2 cellular contexts compared by ENCODE assay signal in genomic region chr9:97474373-97474925, GRCh38.
TF ChIP-seq lines count a peak whose summit lies in the region.

No MANE protein-coding gene starts in this region.

TF ChIP-seq in A549, 52 proteins besides CTCF, POLR2A, EP300 and RAD21:
- TF ChIP-seq MAFK (IDR thresholded peaks at IDR 0.05; ENCODE audit: partially characterized antibody) (peak; percentile 86), CBX8 (IDR thresholded peaks at IDR 0.05) (no peak)

TF ChIP-seq in IMR-90, 13 proteins besides CTCF, POLR2A, EP300 and RAD21:
- TF ChIP-seq RFX5 (IDR thresholded peaks at IDR 0.05; ENCODE audit: low read depth, low read length) (no peak), BHLHE40 (IDR thresholded peaks at IDR 0.05; ENCODE audit: low read depth, low read length) (no peak), CHD1 (IDR thresholded peaks at IDR 0.05; ENCODE audit: low read depth, low read length) (no peak), FOS (IDR thresholded peaks at IDR 0.05; ENCODE audit: low read depth, low read length) (0 out of 2 replicates have a peak, but pooled peaks have one; percentile 13), SMC3 (IDR thresholded peaks at IDR 0.05; ENCODE audit: low read depth, low read length) (no peak), MXI1 (IDR thresholded peaks at IDR 0.05; ENCODE audit: borderline replicate concordance, low read depth, low read length) (no peak), CEBPB (IDR thresholded peaks at IDR 0.05; ENCODE audit: low read depth, low read length) (no peak), NFE2L2 (IDR thresholded peaks at IDR 0.05; ENCODE audit: low read depth, low read length) (no peak), MAZ (IDR thresholded peaks at IDR 0.05; ENCODE audit: borderline replicate concordance, low read depth, low read length) (no peak), ELK1 (IDR thresholded peaks at IDR 0.05; ENCODE audit: borderline replicate concordance, low read depth, low read length) (no peak), MAFK (IDR thresholded peaks at IDR 0.05; ENCODE audit: low read depth, low read length) (peak; percentile 94), USF2 (IDR thresholded peaks at IDR 0.05; ENCODE audit: low read depth, low read length) (no peak), RCOR1 (IDR thresholded peaks at IDR 0.05; ENCODE audit: insufficient replicate concordance, low read length) (no peak)
